ENCODE assay signal across 18 cellular contexts in genomic region chr3:152539191-152539764, GRCh38.
DNase-seq lines count a peak whose midpoint lies in the region; ATAC-seq and TF ChIP-seq lines count a peak whose summit lies in the region.
"Had no signal": no experiment of that assay in that cellular context is flagged by ENCODE, and none has a peak within 500 bp of the region (broad histone marks: within the 10 kb centered on the region; RNA-seq: fewer than 3 reads in every experiment).

No MANE protein-coding gene starts in this region.

- no peak overlapping the region for H2AK5ac ChIP-seq in mesenchymal stem cell (ENCODE audit: low read length, severe bottlenecking)

- H3K4me2 ChIP-seq in OCI-LY1 (ENCODE audit: low read length): no peak overlapping the region
- H3K4me2 ChIP-seq in mesenchymal stem cell (ENCODE audit: low read length, poor library complexity, severe bottlenecking): no peak overlapping the region

- no peak overlapping the region for H2BK15ac ChIP-seq in mesenchymal stem cell (ENCODE audit: low read depth, poor library complexity, severe bottlenecking)

- POLR2A ChIA-PET in HEK293T (lab: Yijun Ruan, JAX) (no interaction called here), MCF 10A (lab: Yijun Ruan, JAX) (no interaction called here)

- ATAC-seq in sciatic nerve (no peak), Right ventricle myocardium superior (ENCODE audit: poor library complexity) (no peak)
- ATAC-seq: naive thymus-derived CD4-positive, alpha-beta T cell had no signal

- H3K4me3 ChIP-seq in OCI-LY1 (ENCODE audit: low read depth, low read length, poor library complexity, severe bottlenecking): no peak overlapping the region
- no peak overlapping the region for H3K4me3 ChIP-seq in mesenchymal stem cell (ENCODE audit: insufficient read depth in 1 of 2, low read depth in 1 of 2, low read length in 2 of 2)
- H3K4me3 ChIP-seq: breast epithelium, SJSA1 had no signal

- H3K9me2 ChIP-seq in OCI-LY1 (ENCODE audit: low read depth, low read length): no peaks in the 10 kb centered on the region

- H3K4me1 ChIP-seq in OCI-LY1 (ENCODE audit: insufficient read depth, low read length, severe bottlenecking) (no peaks in the 10 kb centered on the region), mesenchymal stem cell (ENCODE audit: control insufficient read depth, insufficient read depth, low read depth, low read length) (no peaks in the 10 kb centered on the region)
- H3K4me1 ChIP-seq: breast epithelium, SJSA1 had no signal

- no peak overlapping the region for H4K8ac ChIP-seq in mesenchymal stem cell (ENCODE audit: low read length)

- peaks cover 11% of the 10 kb centered on the region for H3K9me3 Mint-ChIP-seq in MCF 10A (ENCODE audit: unreplicated experiment)
- H3K9me3 Mint-ChIP-seq: type B pancreatic cell had no signal

- no peak overlapping the region for H2BK5ac ChIP-seq in mesenchymal stem cell (ENCODE audit: low read depth, low read length, poor library complexity, severe bottlenecking)

- no peak overlapping the region for H2AFZ ChIP-seq in OCI-LY1 (ENCODE audit: low read length)
- H2AFZ ChIP-seq in mesenchymal stem cell (ENCODE audit: low read depth, low read length): no peak overlapping the region

- H3K4me1 Mint-ChIP-seq in MCF 10A (ENCODE audit: insufficient read depth, unreplicated experiment): no peaks in the 10 kb centered on the region

- CTCF ChIA-PET in HEK293T (lab: Yijun Ruan, JAX) (no interaction called here), MCF 10A (lab: Yijun Ruan, JAX) (interaction anchor here (0.6 to 0.9 kb wide), 2 partner anchors 80 to 382 kb away, joined by 3 to 4 read pairs; no protein-coding TSS in a partner anchor)

- H4K20me1 ChIP-seq in OCI-LY1 (ENCODE audit: insufficient read depth, low read length): no peaks in the 10 kb centered on the region

- peak; percentile 24 for TF ChIP-seq CTCF in GM10266 (IDR thresholded peaks at IDR 0.05; ENCODE audit: control insufficient read depth, insufficient read depth, low read depth, missing control alignments)
- TF ChIP-seq CTCF in OCI-LY1 (IDR thresholded peaks at IDR 0.05; ENCODE audit: low read length): peak; percentile 74; the same call in 1 of the 2 replicates
- TF ChIP-seq CTCF in MCF 10A (IDR thresholded peaks at IDR 0.05; ENCODE audit: unreplicated experiment): no peak

- no peaks in the 10 kb centered on the region for H3K27me3 Mint-ChIP-seq in MCF 10A (ENCODE audit: insufficient read depth, unreplicated experiment)
- H3K27me3 Mint-ChIP-seq: type B pancreatic cell had no signal

- no TSS peak for BruUV-seq in MCF 10A (replicated peaks; lab: Mats Ljungman, UMichigan)

- no peak overlapping the region for H3K4me3 Mint-ChIP-seq in MCF 10A (ENCODE audit: unreplicated experiment)
- H3K4me3 Mint-ChIP-seq: activated T-helper 1 cell treated with anti-CD3 and anti-CD28 coated beads, Interleukin-12 subunit alpha, Interleukin-12 subunit beta, Interleukin-2, Interleukin-4 antibody, amounts not matched to agents 30 ng/mL and 10 ng/mL and 1 ng/mL, durations not matched to agents 14 hours and 24 hours and 36 hours; CD14-positive monocyte; naive thymus-derived CD4-positive, alpha-beta T cell; type B pancreatic cell had no signal

- WGBS in mesenchymal stem cell: 93% methylated on average over 2 of the region's 2 CpGs

- no peak overlapping the region for H2BK12ac ChIP-seq in mesenchymal stem cell (ENCODE audit: low read length in 2 of 2)

- no peak overlapping the region for H3K27ac Mint-ChIP-seq in MCF 10A (ENCODE audit: low read depth, unreplicated experiment)
- H3K27ac Mint-ChIP-seq: activated T-helper 1 cell treated with anti-CD3 and anti-CD28 coated beads, Interleukin-12 subunit alpha, Interleukin-12 subunit beta, Interleukin-2, Interleukin-4 antibody, amounts not matched to agents 30 ng/mL and 10 ng/mL and 1 ng/mL, durations not matched to agents 14 hours and 24 hours and 36 hours; CD14-positive monocyte; naive thymus-derived CD4-positive, alpha-beta T cell; type B pancreatic cell had no signal

- intact Hi-C loops in sciatic nerve (cut with DNase I): no loop called here
- intact Hi-C loops in Right ventricle myocardium superior (cut with DNase I): no loop called here
- intact Hi-C loops in MCF 10A (cut with micrococcal nuclease): no loop called here

- H3K27ac ChIP-seq in OCI-LY1 (ENCODE audit: low read depth, low read length, poor library complexity, severe bottlenecking) (no peak overlapping the region), mesenchymal stem cell (ENCODE audit: low read length, poor library complexity, severe bottlenecking) (no peak overlapping the region)
- H3K27ac ChIP-seq: breast epithelium, epithelial cell of prostate, SJSA1 had no signal

- no peaks in the 10 kb centered on the region for H3K79me1 ChIP-seq in mesenchymal stem cell (replicated peaks; ENCODE audit: low read length, poor library complexity, severe bottlenecking)

- H3K14ac ChIP-seq in mesenchymal stem cell (ENCODE audit: low read length in 2 of 2): no peak overlapping the region

- no peak overlapping the region for H4K91ac ChIP-seq in mesenchymal stem cell (ENCODE audit: low read length)

- H2BK120ac ChIP-seq in mesenchymal stem cell (ENCODE audit: low read depth, low read length): no peak overlapping the region

- no peak for DNase-seq in GM10266 (ENCODE audit: extremely low spot score)
- peak; percentile 13 for DNase-seq in HEK293T (ENCODE audit: extremely low spot score)
- DNase-seq in iPS-NIHi7 (ENCODE audit: extremely low spot score): peak; percentile 29
- DNase-seq in sciatic nerve (ENCODE audit: low spot score): no peak
- no peak for DNase-seq in Right ventricle myocardium superior
- no peak for DNase-seq in mesenchymal stem cell
- DNase-seq in MCF 10A (ENCODE audit: unreplicated experiment): no peak
- DNase-seq: activated CD4-positive, CD25-positive, alpha-beta regulatory T cell treated with anti-CD3 and anti-CD28 coated beads, Interleukin-2, amount 50 U/mL, for 72 hours; IMR-90; naive thymus-derived CD4-positive, alpha-beta T cell; NCI-H446 had no signal

- H3K36me3 Mint-ChIP-seq in MCF 10A (ENCODE audit: insufficient read depth, unreplicated experiment): peaks cover 6% of the 10 kb centered on the region
- H3K36me3 Mint-ChIP-seq: type B pancreatic cell had no signal

- no peak overlapping the region for H3K23ac ChIP-seq in mesenchymal stem cell (ENCODE audit: low read length in 2 of 2)

- H3K9me3 ChIP-seq in OCI-LY1 (ENCODE audit: low read length): no peaks in the 10 kb centered on the region
- H3K9me3 ChIP-seq in mesenchymal stem cell (ENCODE audit: control insufficient read depth, low read length): peaks cover 4% of the 10 kb centered on the region
- H3K9me3 ChIP-seq: SJSA1 had no signal

- H3K79me2 ChIP-seq in OCI-LY1 (ENCODE audit: insufficient read depth, low read length): no peaks in the 10 kb centered on the region

- no peak overlapping the region for H3K18ac ChIP-seq in mesenchymal stem cell (ENCODE audit: low read depth in 1 of 2, low read length in 2 of 2)

- no peaks in the 10 kb centered on the region for H3K27me3 ChIP-seq in OCI-LY1 (ENCODE audit: insufficient read depth, low read length)
- H3K27me3 ChIP-seq in mesenchymal stem cell (ENCODE audit: control insufficient read depth in 1 of 2, insufficient read depth in 1 of 2, low read length in 2 of 2): no peaks in the 10 kb centered on the region
- H3K27me3 ChIP-seq: breast epithelium, SJSA1 had no signal

- no peak overlapping the region for H3K4ac ChIP-seq in mesenchymal stem cell (ENCODE audit: low read depth in 1 of 2, low read length in 2 of 2)

- H3K9ac ChIP-seq in OCI-LY1 (ENCODE audit: low read length) (no peak overlapping the region), mesenchymal stem cell (ENCODE audit: low read length) (no peak overlapping the region)

- no peaks in the 10 kb centered on the region for H3F3A ChIP-seq in OCI-LY1 (ENCODE audit: insufficient read depth, low read length)

- H3K36me3 ChIP-seq in OCI-LY1 (ENCODE audit: insufficient read depth, low read length) (no peaks in the 10 kb centered on the region), mesenchymal stem cell (ENCODE audit: control insufficient read depth in 1 of 2, insufficient read depth in 2 of 2, low read depth in 1 of 2, low read length in 2 of 2) (no peaks in the 10 kb centered on the region)
- H3K36me3 ChIP-seq: breast epithelium, SJSA1 had no signal

TF ChIP-seq in HEK293T, 16 proteins besides CTCF, POLR2A, EP300 and RAD21:
- TF ChIP-seq TARDBP (IDR thresholded peaks at IDR 0.05) (no peak), ZNF384 (IDR thresholded peaks at IDR 0.05) (no peak), SUZ12 (IDR thresholded peaks at IDR 0.05) (no peak), LEF1 (IDR thresholded peaks at IDR 0.05; ENCODE audit: borderline replicate concordance) (no peak), HDGF (IDR thresholded peaks at IDR 0.05; ENCODE audit: borderline replicate concordance) (no peak), FOXK2 (IDR thresholded peaks at IDR 0.05) (no peak), ELF4 (IDR thresholded peaks at IDR 0.05) (no peak), NFRKB (IDR thresholded peaks at IDR 0.05) (no peak), SP1 (IDR thresholded peaks at IDR 0.05) (no peak), PKNOX1 (IDR thresholded peaks at IDR 0.05) (no peak), CTBP1 (IDR thresholded peaks at IDR 0.05; ENCODE audit: borderline replicate concordance) (no peak), ARNT (IDR thresholded peaks at IDR 0.05) (no peak), L3MBTL2 (conservative IDR thresholded peaks at IDR 0.05) (no peak)

Comparison
In these comparisons a context has a peak if more than half of its experiments do, and no peak if none do; other contexts are left out.
1. DNase-seq: peak in HEK293T (single experiment) and iPS-NIHi7 (single experiment); none in GM10266 (single experiment), sciatic nerve (single experiment), Right ventricle myocardium superior (single experiment), mesenchymal stem cell (single experiment) and MCF 10A (single experiment).